In genomic region chr7:105611856-105612775, GRCh38 we compare ENCODE assay signal across 28 cellular contexts. TPM values are rescaled to one million over a fixed set of nuclear protein-coding genes. Genes with fewer than 3 reads are reported as not detected.
DNase-seq lines count a peak whose midpoint lies in the region; FAIRE-seq and TF ChIP-seq lines count a peak whose summit lies in the region.
"Had no signal": no experiment of that assay in that cellular context is flagged by ENCODE, and none has a peak within 500 bp of the region (broad histone marks: within the 10 kb centered on the region; RNA-seq: fewer than 3 reads in every experiment).

No MANE protein-coding gene starts in this region.

- H3K18ac ChIP-seq in mesenchymal stem cell (ENCODE audit: low read depth in 1 of 2, low read length in 2 of 2), result no peak overlapping the region

- H4K91ac ChIP-seq in mesenchymal stem cell (ENCODE audit: low read length), result no peak overlapping the region

- H3K27me3 ChIP-seq in mesenchymal stem cell (ENCODE audit: control insufficient read depth in 1 of 2, insufficient read depth in 1 of 2, low read length in 2 of 2), result no peaks in the 10 kb centered on the region
- H3K27me3 ChIP-seq: colonic mucosa, Peyer's patch, uterus had no signal

- H3K14ac ChIP-seq in mesenchymal stem cell (ENCODE audit: low read length in 2 of 2), result no peak overlapping the region

- peak; percentile 29 for DNase-seq in DMS79 (lab: John Stamatoyannopoulos, UW)
- peak; percentile 43 for DNase-seq in RCC 7860 (ENCODE audit: low spot score)
- DNase-seq in choroid plexus epithelial cell (ENCODE audit: low read depth), result peak; percentile 63
- peak; percentile 7 for DNase-seq in mesenchymal stem cell
- DNase-seq in activated T-cell treated with anti-CD3 and anti-CD28 coated beads, Interleukin-2, amount 50 U/mL, for 24 hours, result no peak
- no peak for DNase-seq in NCI-H1694 (lab: John Stamatoyannopoulos, UW)
- no peak for DNase-seq in NCI-H2107 (lab: John Stamatoyannopoulos, UW)
- DNase-seq in activated CD4-positive, CD25-positive, alpha-beta regulatory T cell (lab: John Stamatoyannopoulos, UW), result no peak
- DNase-seq: activated CD8-positive, alpha-beta T cell treated with anti-CD3 and anti-CD28 coated beads for 36 hours; activated naive CD4-positive, alpha-beta T cell treated with anti-CD3 and anti-CD28 coated beads, Interleukin-2, amount 50 U/mL, for 16 hours; activated T-cell treated with anti-CD3 and anti-CD28 coated beads, Interleukin-2, amount 50 U/mL, for 48 hours; C1 segment of cervical spinal cord; colonic mucosa; GDM1; lower lobe of right lung; NCI-H187 treated with DMSO at 0.1 percent for 48 hours; NCI-H345; Peyer's patch; retina; stimulated activated CD4-positive, alpha-beta T cell treated with anti-CD3 and anti-CD28 coated beads, Interleukin-12 subunit alpha, Interleukin-12 subunit beta, amount 100 ng/mL, for 4 hours; stimulated activated CD8-positive, alpha-beta memory T cell treated with anti-CD3 and anti-CD28 coated beads, Interleukin-4, amount 100 ng/mL, for 48 hours; uterus had no signal

- no peak overlapping the region for H2AFZ ChIP-seq in mesenchymal stem cell (ENCODE audit: low read depth, low read length)

- no peaks in the 10 kb centered on the region for H3K4me1 ChIP-seq in mesenchymal stem cell (ENCODE audit: control insufficient read depth, insufficient read depth, low read depth, low read length)
- H3K4me1 ChIP-seq: colonic mucosa, lower lobe of right lung, Peyer's patch, uterus had no signal

- H4K8ac ChIP-seq in mesenchymal stem cell (ENCODE audit: low read length), result no peak overlapping the region

- H3K9me3 ChIP-seq in mesenchymal stem cell (ENCODE audit: control insufficient read depth, low read length), result no peaks in the 10 kb centered on the region
- H3K9me3 ChIP-seq: colonic mucosa, lower lobe of right lung, Peyer's patch, uterus had no signal

- no peak overlapping the region for H3K4me3 Mint-ChIP-seq in activated T-cell treated with anti-CD3 and anti-CD28 coated beads, Interleukin-2, amount 50 U/mL, for 24 hours
- H3K4me3 Mint-ChIP-seq: activated CD8-positive, alpha-beta T cell treated with anti-CD3 and anti-CD28 coated beads for 36 hours; T-helper 2 cell treated with Interferon-gamma antibody and Interleukin-4, amounts not matched to agents 5 μg/mL and 100 μg/mL, for 36 hours had no signal

- H3K36me3 Mint-ChIP-seq in activated T-cell treated with anti-CD3 and anti-CD28 coated beads, Interleukin-2, amount 50 U/mL, for 24 hours (ENCODE audit: low read depth), result peaks cover 40% of the 10 kb centered on the region

- peaks cover 40 to 60% of the 10 kb centered on the region in 2 experiments for H3K36me3 ChIP-seq in mesenchymal stem cell (ENCODE audit: control insufficient read depth in 1 of 2, insufficient read depth in 2 of 2, low read depth in 1 of 2, low read length in 2 of 2)
- H3K36me3 ChIP-seq: colonic mucosa, uterus had no signal

- no peak overlapping the region for H2BK15ac ChIP-seq in mesenchymal stem cell (ENCODE audit: low read depth, poor library complexity, severe bottlenecking)

- no peaks in the 10 kb centered on the region for H3K4me1 Mint-ChIP-seq in activated T-cell treated with anti-CD3 and anti-CD28 coated beads, Interleukin-2, amount 50 U/mL, for 24 hours (ENCODE audit: low read depth)

- WGBS in mesenchymal stem cell, result 89% methylated on average over 16 of the region's 16 CpGs

- H3K4ac ChIP-seq in mesenchymal stem cell (ENCODE audit: low read depth in 1 of 2, low read length in 2 of 2), result no peak overlapping the region

- H3K9ac ChIP-seq in mesenchymal stem cell (ENCODE audit: low read length), result no peak overlapping the region
- H3K9ac ChIP-seq: KMS-11 had no signal

- FAIRE-seq in RCC 7860 (lab: Jason Lieb, UNC), result no peak
- FAIRE-seq: D721Med, endometrium had no signal

- no peak overlapping the region for H3K23ac ChIP-seq in mesenchymal stem cell (ENCODE audit: low read length in 2 of 2)

- no peak for TF ChIP-seq CTCF in choroid plexus epithelial cell (conservative IDR thresholded peaks at IDR 0.05; ENCODE audit: low read depth, low read length)

- H2BK120ac ChIP-seq in mesenchymal stem cell (ENCODE audit: low read depth, low read length), result no peak overlapping the region

- H3K27ac ChIP-seq in mesenchymal stem cell (ENCODE audit: low read length, poor library complexity, severe bottlenecking), result no peak overlapping the region
- H3K27ac ChIP-seq: colonic mucosa, KMS-11, lower lobe of right lung, Peyer's patch, SK-N-MC, uterus had no signal

- no peak overlapping the region for H3K4me2 ChIP-seq in mesenchymal stem cell (ENCODE audit: low read length, poor library complexity, severe bottlenecking)
- H3K4me2 ChIP-seq: KMS-11 had no signal

- H2BK5ac ChIP-seq in mesenchymal stem cell (ENCODE audit: low read depth, low read length, poor library complexity, severe bottlenecking), result no peak overlapping the region

- H3K9me3 Mint-ChIP-seq in activated T-cell treated with anti-CD3 and anti-CD28 coated beads, Interleukin-2, amount 50 U/mL, for 24 hours, result no peaks in the 10 kb centered on the region
- H3K9me3 Mint-ChIP-seq: activated CD8-positive, alpha-beta T cell treated with anti-CD3 and anti-CD28 coated beads for 36 hours; T-helper 2 cell treated with Interferon-gamma antibody and Interleukin-4, amounts not matched to agents 5 μg/mL and 100 μg/mL, for 36 hours had no signal

- H3K27ac Mint-ChIP-seq in activated T-cell treated with anti-CD3 and anti-CD28 coated beads, Interleukin-2, amount 50 U/mL, for 24 hours, result no peak overlapping the region
- H3K27ac Mint-ChIP-seq: activated CD8-positive, alpha-beta T cell treated with anti-CD3 and anti-CD28 coated beads for 36 hours; T-helper 2 cell treated with Interferon-gamma antibody and Interleukin-4, amounts not matched to agents 5 μg/mL and 100 μg/mL, for 36 hours had no signal

- H3K27me3 Mint-ChIP-seq in activated T-cell treated with anti-CD3 and anti-CD28 coated beads, Interleukin-2, amount 50 U/mL, for 24 hours, result no peaks in the 10 kb centered on the region
- H3K27me3 Mint-ChIP-seq: activated CD8-positive, alpha-beta T cell treated with anti-CD3 and anti-CD28 coated beads for 36 hours had no signal

- no peak overlapping the region for H2AK5ac ChIP-seq in mesenchymal stem cell (ENCODE audit: low read length, severe bottlenecking)

- no peak overlapping the region for H2BK12ac ChIP-seq in mesenchymal stem cell (ENCODE audit: low read length in 2 of 2)

- H3K79me1 ChIP-seq in mesenchymal stem cell (replicated peaks; ENCODE audit: low read length, poor library complexity, severe bottlenecking), result no peaks in the 10 kb centered on the region

- H3K4me3 ChIP-seq in choroid plexus epithelial cell (ENCODE audit: low read depth, low read length) (no peak overlapping the region), mesenchymal stem cell (ENCODE audit: insufficient read depth in 1 of 2, low read depth in 1 of 2, low read length in 2 of 2) (no peak overlapping the region)
- H3K4me3 ChIP-seq: colonic mucosa, lower lobe of right lung, Peyer's patch, SK-N-MC, uterus had no signal

RNA-seq across cellular contexts. Expression of gene EFCAB10, which starts 30.8 kb away (rescaled TPM):
- not detected for polyA plus RNA-seq in mesenchymal stem cell (2013, experiment 1 of 2)
- polyA plus RNA-seq in mesenchymal stem cell (2013, experiment 2 of 2), result not detected
- polyA plus RNA-seq: aorta had no signal

Comparison
In these comparisons a context has a peak if more than half of its experiments do, and no peak if none do; other contexts are left out.
1. DNase-seq: peak in DMS79 (single experiment), RCC 7860 (single experiment), choroid plexus epithelial cell (single experiment) and mesenchymal stem cell (single experiment); none in activated T-cell treated with anti-CD3 and anti-CD28 coated beads, Interleukin-2, amount 50 U/mL, for 24 hours (single experiment), NCI-H1694 (single experiment), NCI-H2107 (single experiment) and activated CD4-positive, CD25-positive, alpha-beta regulatory T cell (0 of 4).